Comparison of ENCODE assay signal across 9 cellular contexts in genomic region chr5:40578501-40579451, GRCh38.
DNase-seq lines count a peak whose midpoint lies in the region; ATAC-seq, FAIRE-seq and TF ChIP-seq lines count a peak whose summit lies in the region.
"Had no signal": no experiment of that assay in that cellular context is flagged by ENCODE, and none has a peak within 500 bp of the region (broad histone marks: within the 10 kb centered on the region; RNA-seq: fewer than 3 reads in every experiment).

No MANE protein-coding gene starts in this region.

- H3K4me1 ChIP-seq in gastroesophageal sphincter = no peaks in the 10 kb centered on the region

- H3K4me3 ChIP-seq in foreskin fibroblast (ENCODE audit: low read depth in 1 of 2, low read length in 2 of 2) (no peak overlapping the region), gastroesophageal sphincter (no peak overlapping the region)

- H3K27ac ChIP-seq in gastroesophageal sphincter = no peak overlapping the region
- H3K27ac ChIP-seq: HL-60 had no signal

- TF ChIP-seq CTCF in foreskin fibroblast (IDR thresholded peaks at IDR 0.05; ENCODE audit: low read depth, low read length) = no peak
- no peak for TF ChIP-seq CTCF in gastroesophageal sphincter (IDR thresholded peaks at IDR 0.05)

- no peak for TF ChIP-seq EP300 in gastroesophageal sphincter (IDR thresholded peaks at IDR 0.05)

- FAIRE-seq in H54 (lab: Jason Lieb, UNC) = peak; percentile 78

- peak; percentile 92 for ATAC-seq in GM18505 (IDR thresholded peaks at IDR 0.05; ENCODE audit: unreplicated experiment)
- ATAC-seq in gastroesophageal sphincter = no peak

- no peak for TF ChIP-seq POLR2A in GM18505 (IDR thresholded peaks at IDR 0.05; ENCODE audit: borderline replicate concordance, extremely low read depth, insufficient read depth, insufficient read length)
- TF ChIP-seq POLR2A in H54 (IDR thresholded peaks at IDR 0.05; ENCODE audit: low read depth, low read length) = no peak
- no peak for TF ChIP-seq POLR2A in gastroesophageal sphincter (IDR thresholded peaks at IDR 0.05)

- H3K36me3 ChIP-seq in gastroesophageal sphincter = no peaks in the 10 kb centered on the region

- no peaks in the 10 kb centered on the region for H3K27me3 ChIP-seq in gastroesophageal sphincter

- WGBS in gastroesophageal sphincter (ENCODE audit: low coverage in 1 of 2), 2 donors = 77% methylated on average over 4 to 9 of the region's 9 CpGs

- DNase-seq in H54 (ENCODE audit: insufficient read length, low spot score) (no peak), NOMO-1 treated with DMSO at 0.1 percent for 48 hours (lab: John Stamatoyannopoulos, UW; ENCODE audit: unreplicated experiment) (peak; percentile 77), foreskin fibroblast (peak; percentile 35 to 42), NCI-H1417 (lab: John Stamatoyannopoulos, UW) (no peak), NAMALWA (ENCODE audit: low spot score) (no peak), GF-D8 (lab: John Stamatoyannopoulos, UW) (no peak)

- no peaks in the 10 kb centered on the region for H3K9me3 ChIP-seq in gastroesophageal sphincter

Comparison
In these comparisons a context has a peak if more than half of its experiments do, and no peak if none do; other contexts are left out.
1. DNase-seq: peak in NOMO-1 treated with DMSO at 0.1 percent for 48 hours (single experiment) and foreskin fibroblast (2 of 2); none in H54 (single experiment), NCI-H1417 (0 of 3), NAMALWA (single experiment) and GF-D8 (single experiment).